8 cellular contexts compared by ENCODE assay signal in the genomic region with DNA sequence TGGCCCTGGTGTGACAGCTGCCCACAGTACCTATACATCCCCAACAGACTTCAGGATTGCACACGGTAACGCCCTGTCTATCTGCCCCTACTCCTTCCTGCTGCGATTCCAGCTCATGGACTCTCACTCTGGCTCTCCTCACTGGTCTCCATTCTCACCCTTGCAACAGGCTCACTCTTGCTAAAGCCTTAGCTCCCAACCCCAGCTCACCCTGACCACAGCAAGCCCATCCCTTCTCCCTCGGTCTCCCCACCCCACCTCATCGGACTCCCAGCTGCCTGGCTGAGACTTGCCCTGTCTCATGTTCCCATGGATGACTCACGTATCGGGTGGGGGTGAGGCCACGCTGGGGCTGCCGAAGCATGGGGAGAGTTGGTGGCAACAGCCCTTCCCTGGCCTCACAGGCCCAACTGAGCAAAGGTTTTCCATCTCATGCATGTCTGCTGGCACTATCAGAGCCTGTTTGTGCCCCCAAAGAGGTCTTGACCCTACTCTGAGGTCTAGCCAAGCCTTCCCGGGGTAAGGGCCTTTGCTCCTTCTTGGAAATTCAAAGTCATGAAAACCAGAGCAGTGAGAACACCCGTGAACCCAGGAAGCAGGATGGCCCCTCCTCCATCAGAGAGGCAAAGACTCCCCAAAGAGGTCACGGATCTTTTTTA. TPM values are rescaled to one million over a fixed set of nuclear protein-coding genes. Genes with fewer than 3 reads are reported as not detected.
DNase-seq lines count a peak whose midpoint lies in the region; ATAC-seq and TF ChIP-seq lines count a peak whose summit lies in the region.

No MANE protein-coding gene starts in this region.

- H3K79me2 ChIP-seq in MM.1S (ENCODE audit: low read length), result no peaks in the 10 kb centered on the region

- H3K27me3 ChIP-seq in AG04450 (ENCODE audit: control insufficient read depth, insufficient read depth, low read length) (no peaks in the 10 kb centered on the region), MM.1S (replicated peaks; ENCODE audit: insufficient read depth, low read length) (no peaks in the 10 kb centered on the region; the same call in 1 of the 2 replicates)

- H3K27ac ChIP-seq in AG04450 (ENCODE audit: low read depth, low read length) (peak overlapping the region; percentile 98), MM.1S (ENCODE audit: low read length) (no peak overlapping the region)

- ATAC-seq in esophagus mucosa (peak; percentile 86), GM21367 (IDR thresholded peaks at IDR 0.05; ENCODE audit: unreplicated experiment) (no peak)

- no peaks in the 10 kb centered on the region for H3F3A ChIP-seq in MM.1S (ENCODE audit: insufficient read depth, low read length)

- H3K9me3 ChIP-seq in AG04450 (ENCODE audit: control insufficient read depth, insufficient read depth, low read length) (no peaks in the 10 kb centered on the region), MM.1S (replicated peaks; ENCODE audit: insufficient read depth, low read length) (no peaks in the 10 kb centered on the region)

- no peaks in the 10 kb centered on the region for H4K20me1 ChIP-seq in MM.1S (ENCODE audit: insufficient read depth, low read length)

- H3K4me2 ChIP-seq in MM.1S (ENCODE audit: low read depth, low read length), result no peak overlapping the region

- no peaks in the 10 kb centered on the region for H3K4me1 ChIP-seq in MM.1S (ENCODE audit: low read length)

- no peak overlapping the region for H3K9ac ChIP-seq in MM.1S (ENCODE audit: low read length)

- no peak overlapping the region for H2AFZ ChIP-seq in MM.1S (ENCODE audit: low read length)

- H3K9me2 ChIP-seq in MM.1S (replicated peaks; ENCODE audit: insufficient read depth, low read length), result no peaks in the 10 kb centered on the region

- no peak for TF ChIP-seq CTCF in AG04450 (IDR thresholded peaks at IDR 0.05; ENCODE audit: low read depth, low read length)
- TF ChIP-seq CTCF in MM.1S (IDR thresholded peaks at IDR 0.05; ENCODE audit: low read length), result no peak

- CTCF ChIA-PET in AG04450 (lab: Charles Lee), result interaction anchor here (0.9 to 3.6 kb wide), 5 partner anchors 14 to 52 kb away, joined by 3 to 38 read pairs (median 11); no protein-coding TSS in a partner anchor

- no peaks in the 10 kb centered on the region for H3K36me3 ChIP-seq in MM.1S (replicated peaks; ENCODE audit: insufficient read depth, low read length)

- POLR2A ChIA-PET in AG04450 (lab: Yijun Ruan, JAX), result interaction anchor here (0.5 to 2.6 kb wide), 13 partner anchors 7 to 840 kb away, joined by 3 to 24 read pairs (median 6); partner anchors contain the start of gene PHLDA3

- H3K4me3 ChIP-seq in AG04450 (ENCODE audit: low read depth, low read length) (peak overlapping the region; percentile 17), MM.1S (ENCODE audit: low read length) (no peak overlapping the region)

- DNase-seq in AG04450 (ENCODE audit: low read depth, low spot score), result peak; percentile 95
- DNase-seq in NOMO-1 treated with DMSO at 0.1 percent for 48 hours (lab: John Stamatoyannopoulos, UW; ENCODE audit: unreplicated experiment), result peak; percentile 25
- peak; percentile 98 for DNase-seq in non-pigmented ciliary epithelial cell (ENCODE audit: low read depth)
- DNase-seq in NCI-H1694 (lab: John Stamatoyannopoulos, UW), result no peak
- no peak for DNase-seq in MM.1S
- DNase-seq in activated gamma-delta T cell treated with Interleukin-2 at 50 U/mL for 16 hours, result no peak

RNA-seq across cellular contexts. Expression of gene PHLDA3, which starts 7.1 kb away (rescaled TPM):
- 58.9 and 73.9 TPM in 2 replicates for polyA plus RNA-seq in AG04450 (2011; rRNA removed)
- 31.5 and 42.8 TPM in 2 replicates for polyA minus RNA-seq in AG04450 (2011; rRNA and poly(A)+ RNA removed)
- total RNA-seq in esophagus mucosa, result 78.6 TPM

RNA-seq across cellular contexts. Expression of gene TNNI1, which starts 40.4 kb away (rescaled TPM):
- not detected in 2 replicates for polyA plus RNA-seq in AG04450 (2011; rRNA removed)
- not detected in 2 replicates for polyA minus RNA-seq in AG04450 (2011; rRNA and poly(A)+ RNA removed)
- not detected for total RNA-seq in esophagus mucosa

RNA-seq across cellular contexts. Expression of gene CSRP1, which starts 45.0 kb away (rescaled TPM):
- 641 and 730 TPM in 2 replicates for polyA plus RNA-seq in AG04450 (2011; rRNA removed)
- 568 and 749 TPM in 2 replicates for polyA minus RNA-seq in AG04450 (2011; rRNA and poly(A)+ RNA removed)
- 115 TPM for total RNA-seq in esophagus mucosa

Comparison
In these comparisons a context has a peak if more than half of its experiments do, and no peak if none do; other contexts are left out.
1. DNase-seq: peak in AG04450 (single experiment), NOMO-1 treated with DMSO at 0.1 percent for 48 hours (single experiment) and non-pigmented ciliary epithelial cell (single experiment); none in NCI-H1694 (single experiment), MM.1S (single experiment) and activated gamma-delta T cell treated with Interleukin-2 at 50 U/mL for 16 hours (single experiment).